In the genomic region with DNA sequence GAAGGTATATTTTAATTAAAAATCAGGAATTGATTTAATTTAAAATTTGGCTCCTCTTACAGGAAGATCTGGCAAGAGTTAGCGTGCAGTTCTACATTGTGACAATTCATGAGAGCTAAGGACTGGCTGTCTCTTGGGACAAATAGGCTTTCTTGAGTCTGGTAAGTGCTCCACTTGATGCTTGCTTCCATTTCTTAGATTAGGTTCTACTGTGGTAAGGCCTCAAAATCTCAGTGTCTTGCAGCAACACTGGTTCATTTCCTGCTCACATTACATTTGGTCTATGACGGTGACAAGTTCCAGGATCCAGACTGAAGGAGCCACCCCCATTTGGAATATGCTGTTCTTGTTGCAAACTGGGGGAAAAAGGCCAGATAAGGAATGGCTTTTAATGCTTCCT, we compare ENCODE assay signal across 11 cellular contexts. TPM values are rescaled to one million over a fixed set of nuclear protein-coding genes. Genes with fewer than 3 reads are reported as not detected.
DNase-seq lines count a peak whose midpoint lies in the region; ATAC-seq and TF ChIP-seq lines count a peak whose summit lies in the region.
"Not testable (repeated sequence)": the region's sequence is repeated elsewhere in the genome, so short reads cannot be mapped to it uniquely, and the experiment has no call there.
"Had no signal": no experiment of that assay in that cellular context is flagged by ENCODE, and none has a peak within 500 bp of the region (broad histone marks: within the 10 kb centered on the region; RNA-seq: fewer than 3 reads in every experiment).

No MANE protein-coding gene starts in this region.

- H2AFZ ChIP-seq in Karpas-422 (ENCODE audit: low read length): peak overlapping the region; percentile 99

- not testable (repeated sequence) for H3K27ac ChIP-seq in CD8-positive, alpha-beta T cell (ENCODE audit: low read depth, low read length); Karpas-422 (ENCODE audit: low read length)
- H3K27ac ChIP-seq in tibial nerve: peak overlapping the region in 1 of 4 donors; percentile 56

- H3K4me3 Mint-ChIP-seq in CD8-positive, alpha-beta T cell: peak overlapping the region; percentile 58
- H3K4me3 Mint-ChIP-seq in activated T-cell treated with anti-CD3 and anti-CD28 coated beads, Interleukin-2, amount 50 U/mL, for 24 hours: peak overlapping the region; percentile 72
- H3K4me3 Mint-ChIP-seq in dendritic cell treated with granulocyte-macrophage colony-stimulating factor and Interleukin-4, amounts not matched to agents 40 ng/mL and 50 ng/mL, for 4 days: not testable (repeated sequence)

- not testable (repeated sequence) for H3K9me3 Mint-ChIP-seq in CD8-positive, alpha-beta T cell; activated T-cell treated with anti-CD3 and anti-CD28 coated beads, Interleukin-2, amount 50 U/mL, for 24 hours; dendritic cell treated with granulocyte-macrophage colony-stimulating factor and Interleukin-4, amounts not matched to agents 40 ng/mL and 50 ng/mL, for 4 days

- H3K27me3 Mint-ChIP-seq in CD8-positive, alpha-beta T cell (ENCODE audit: low read depth); dendritic cell treated with granulocyte-macrophage colony-stimulating factor and Interleukin-4, amounts not matched to agents 40 ng/mL and 50 ng/mL, for 4 days: not testable (repeated sequence)
- peaks cover 31% of the 10 kb centered on the region for H3K27me3 Mint-ChIP-seq in activated T-cell treated with anti-CD3 and anti-CD28 coated beads, Interleukin-2, amount 50 U/mL, for 24 hours

- POLR2A ChIA-PET in CD8-positive, alpha-beta T cell (lab: Charles Lee): not testable (repeated sequence)

- not testable (repeated sequence) for H3K27me3 ChIP-seq in CD8-positive, alpha-beta T cell (ENCODE audit: insufficient read depth, low read length); Karpas-422 (ENCODE audit: low read length); tibial nerve

- not testable (repeated sequence) for TF ChIP-seq CTCF in CD8-positive, alpha-beta T cell (IDR thresholded peaks at IDR 0.05); tibial nerve (IDR thresholded peaks at IDR 0.05)

- not testable (repeated sequence) for H3K9me2 ChIP-seq in Karpas-422 (replicated peaks; ENCODE audit: insufficient read depth, low read length)

- not testable (repeated sequence) for H3K36me3 Mint-ChIP-seq in CD8-positive, alpha-beta T cell; activated T-cell treated with anti-CD3 and anti-CD28 coated beads, Interleukin-2, amount 50 U/mL, for 24 hours (ENCODE audit: low read depth); dendritic cell treated with granulocyte-macrophage colony-stimulating factor and Interleukin-4, amounts not matched to agents 40 ng/mL and 50 ng/mL, for 4 days (ENCODE audit: low read depth)

- peak overlapping the region; percentile 80 for H3K4me2 ChIP-seq in Karpas-422 (ENCODE audit: low read depth, low read length, poor library complexity, severe bottlenecking)

- not testable (repeated sequence) for H3K4me3 ChIP-seq in CD8-positive, alpha-beta T cell (ENCODE audit: low read depth, low read length)
- H3K4me3 ChIP-seq in Karpas-422 (ENCODE audit: low read length) (peak overlapping the region; percentile 81), tibial nerve (peak overlapping the region; percentile 25 to 55 (median 30))

- not testable (repeated sequence) for H3K4me1 ChIP-seq in CD8-positive, alpha-beta T cell (ENCODE audit: insufficient read depth, low read length); tibial nerve
- peaks cover 23% of the 10 kb centered on the region for H3K4me1 ChIP-seq in Karpas-422 (ENCODE audit: low read length)

- intact Hi-C loops in CD8-positive, alpha-beta T cell (cut with DNase I, micrococcal nuclease); dendritic cell treated with granulocyte-macrophage colony-stimulating factor and Interleukin-4, amounts not matched to agents 40 ng/mL and 50 ng/mL, for 4 days (cut with micrococcal nuclease); left ventricle myocardium superior (cut with micrococcal nuclease); sciatic nerve (cut with DNase I): not testable (repeated sequence)

- DNase-seq in CD8-positive, alpha-beta T cell; Karpas-422; activated T-cell treated with anti-CD3 and anti-CD28 coated beads, Interleukin-2, amount 50 U/mL, for 24 hours; left ventricle myocardium superior; sciatic nerve (ENCODE audit: low spot score); tibial nerve (ENCODE audit: low spot score in 2 of 2): not testable (repeated sequence)

- not testable (repeated sequence) for TF ChIP-seq EP300 in tibial nerve (IDR thresholded peaks at IDR 0.05)

- H3K36me3 ChIP-seq in CD8-positive, alpha-beta T cell (ENCODE audit: insufficient read depth, low read length); Karpas-422 (ENCODE audit: insufficient read depth, low read length); tibial nerve: not testable (repeated sequence)

- TF ChIP-seq POLR2A in tibial nerve (IDR thresholded peaks at IDR 0.05): not testable (repeated sequence)

- not testable (repeated sequence) for H4K20me1 ChIP-seq in Karpas-422 (ENCODE audit: insufficient read depth, low read depth, low read length)

- peak overlapping the region; percentile 77 for H3K9ac ChIP-seq in Karpas-422 (ENCODE audit: low read length)

- not testable (repeated sequence) for H3K27ac Mint-ChIP-seq in CD8-positive, alpha-beta T cell; activated T-cell treated with anti-CD3 and anti-CD28 coated beads, Interleukin-2, amount 50 U/mL, for 24 hours
- H3K27ac Mint-ChIP-seq in dendritic cell treated with granulocyte-macrophage colony-stimulating factor and Interleukin-4, amounts not matched to agents 40 ng/mL and 50 ng/mL, for 4 days: peak overlapping the region; percentile 13

- H3K4me1 Mint-ChIP-seq in CD8-positive, alpha-beta T cell (ENCODE audit: low read depth): peaks cover 13% of the 10 kb centered on the region
- not testable (repeated sequence) for H3K4me1 Mint-ChIP-seq in activated T-cell treated with anti-CD3 and anti-CD28 coated beads, Interleukin-2, amount 50 U/mL, for 24 hours (ENCODE audit: low read depth); dendritic cell treated with granulocyte-macrophage colony-stimulating factor and Interleukin-4, amounts not matched to agents 40 ng/mL and 50 ng/mL, for 4 days (ENCODE audit: low read depth)

- H3K79me2 ChIP-seq in Karpas-422 (ENCODE audit: low read length): not testable (repeated sequence)

- not testable (repeated sequence) for ATAC-seq in CD8-positive, alpha-beta T cell
- ATAC-seq in GM21528 (IDR thresholded peaks at IDR 0.05; ENCODE audit: low FRiP score, unreplicated experiment) (peak; percentile 34), left ventricle myocardium superior (peak; percentile 38), sciatic nerve (peak; percentile 48)

- CTCF ChIA-PET in CD8-positive, alpha-beta T cell (lab: Charles Lee): not testable (repeated sequence)

- 75 to 78% methylated on average over 2 of the region's 2 CpGs for WGBS in tibial nerve, 2 donors

- H3K9me3 ChIP-seq in CD8-positive, alpha-beta T cell (ENCODE audit: low read length); Karpas-422 (ENCODE audit: low read length); tibial nerve: not testable (repeated sequence)

RNA-seq across cellular contexts. Expression of gene GYPE, which starts 7.1 kb away (rescaled TPM):
- not detected for total RNA-seq in CD8-positive, alpha-beta T cell
- 1.9 and 4.0 TPM in 2 replicates for total RNA-seq in Karpas-422 (2014; rRNA removed; shearing (Covaris generic); ENCODE audit: low replicate concordance)
- total RNA-seq in left ventricle myocardium superior (0.35 TPM), sciatic nerve (1.2 TPM), tibial nerve (under 1 TPM in 3 of 4 donors, not detected in 1; 0.21 to 0.78 (median 0.44) TPM)
- total RNA-seq: esophagus mucosa, M059J, OCI-LY7 had no signal
